ENCODE assay signal across 9 cellular contexts in genomic region chr7:141220263-141220662, GRCh38.
A peak's percentile ranks its signal among the peaks of the same experiment; 100 is the strongest.
DNase-seq lines count a peak whose midpoint lies in the region; ATAC-seq and TF ChIP-seq lines count a peak whose summit lies in the region.
"Had no signal": no experiment of that assay in that cellular context is flagged by ENCODE, and none has a peak within 500 bp of the region (broad histone marks: within the 10 kb centered on the region; RNA-seq: fewer than 3 reads in every experiment).

No MANE protein-coding gene starts in this region.

- no peak overlapping the region for H3K4me3 Mint-ChIP-seq in progenitor cell of endocrine pancreas (ENCODE audit: low read depth)

- H3K27ac Mint-ChIP-seq in progenitor cell of endocrine pancreas = no peak overlapping the region
- H3K27ac Mint-ChIP-seq: activated T-helper 2 cell treated with anti-CD3 and anti-CD28 coated beads, Interferon-gamma antibody, Interleukin-2, Interleukin-4, amounts not matched to agents 10 μg/mL and 5 μg/mL and 100 μg/mL, durations not matched to agents 14 hours and 24 hours and 36 hours had no signal

- H3K27ac ChIP-seq in right atrium auricular region = no peak overlapping the region

- H3K9me3 ChIP-seq in right atrium auricular region = no peaks in the 10 kb centered on the region

- H3K4me3 ChIP-seq in WI38 (ENCODE audit: low read depth, low read length) = no peak overlapping the region
- no peak overlapping the region for H3K4me3 ChIP-seq in right atrium auricular region

- no peaks in the 10 kb centered on the region for H3K36me3 Mint-ChIP-seq in progenitor cell of endocrine pancreas (ENCODE audit: insufficient read depth)

- no peak for ATAC-seq in GM21619 (IDR thresholded peaks at IDR 0.05; ENCODE audit: unreplicated experiment)

- DNase-seq in NCI-H2171 treated with DMSO at 0.1 percent for 48 hours (lab: John Stamatoyannopoulos, UW) (peak; percentile 11), NCI-H2171 (lab: John Stamatoyannopoulos, UW) (no peak), NCI-H1105 treated with DMSO at 0.1 percent for 48 hours (lab: John Stamatoyannopoulos, UW) (peak; percentile 29), progenitor cell of endocrine pancreas (ENCODE audit: low spot score, unreplicated experiment) (no peak), right atrium auricular region (ENCODE audit: low spot score) (no peak), AML-193 (lab: John Stamatoyannopoulos, UW) (no peak)

- no peaks in the 10 kb centered on the region for H3K27me3 ChIP-seq in right atrium auricular region

- TF ChIP-seq CTCF in WI38 (IDR thresholded peaks at IDR 0.05; ENCODE audit: low read depth, low read length) (peak; percentile 49), progenitor cell of endocrine pancreas (IDR thresholded peaks at IDR 0.05; ENCODE audit: unreplicated experiment) (peak; percentile 25), right atrium auricular region (IDR thresholded peaks at IDR 0.05) (peak in 1 of 2 donors; percentile 30)

- H3K4me1 ChIP-seq in right atrium auricular region = peaks cover 0 to 8% of the 10 kb centered on the region in 2 donors

- H3K4me1 Mint-ChIP-seq in progenitor cell of endocrine pancreas (ENCODE audit: low read depth) = no peaks in the 10 kb centered on the region

- peaks cover 20% of the 10 kb centered on the region for H3K27me3 Mint-ChIP-seq in progenitor cell of endocrine pancreas

- no peaks in the 10 kb centered on the region for H3K36me3 ChIP-seq in right atrium auricular region

- H3K9me3 Mint-ChIP-seq in progenitor cell of endocrine pancreas (ENCODE audit: low read depth) = no peaks in the 10 kb centered on the region
- H3K9me3 Mint-ChIP-seq: activated T-helper 2 cell treated with anti-CD3 and anti-CD28 coated beads, Interferon-gamma antibody, Interleukin-2, Interleukin-4, amounts not matched to agents 10 μg/mL and 5 μg/mL and 100 μg/mL, durations not matched to agents 14 hours and 24 hours and 36 hours had no signal

Comparison
In these comparisons a context has a peak if more than half of its experiments do, and no peak if none do; other contexts are left out.
1. DNase-seq: peak in NCI-H2171 treated with DMSO at 0.1 percent for 48 hours (single experiment) and NCI-H1105 treated with DMSO at 0.1 percent for 48 hours (single experiment); none in NCI-H2171 (single experiment), progenitor cell of endocrine pancreas (single experiment), right atrium auricular region (single experiment) and AML-193 (0 of 2).